Comparison of ENCODE assay signal across 28 cellular contexts in the genomic region with DNA sequence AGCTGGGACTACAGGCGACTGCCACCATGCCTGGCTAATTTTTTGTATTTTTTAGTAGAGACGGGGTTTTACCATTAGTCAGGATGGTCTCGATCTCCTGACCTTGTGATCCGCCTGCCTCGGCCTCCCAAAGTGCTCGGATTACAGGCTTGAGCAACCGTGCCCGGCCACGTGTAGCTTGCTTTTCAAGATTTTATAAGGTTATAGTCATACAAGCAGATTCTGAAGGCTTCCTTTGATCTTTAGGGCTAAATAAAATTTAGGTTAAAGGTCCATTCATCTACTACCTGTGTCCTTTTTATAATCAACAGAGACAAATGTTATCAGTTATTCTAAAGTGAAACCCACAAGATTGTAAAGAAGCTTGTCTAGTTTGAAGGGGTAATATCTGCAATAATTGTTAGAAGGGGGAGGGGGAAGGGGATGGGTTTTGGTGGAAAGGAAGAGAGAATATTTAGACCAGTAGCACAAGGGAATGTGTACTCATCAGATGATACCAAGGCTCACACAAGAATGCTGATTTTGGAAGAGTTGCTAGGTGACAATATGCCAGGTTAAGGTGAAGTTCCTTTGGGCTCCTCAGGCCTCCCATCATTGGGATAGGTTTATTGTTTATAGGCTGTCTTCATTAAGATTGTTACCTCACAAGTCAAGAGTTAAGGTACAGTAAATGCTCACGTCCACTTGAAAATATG.
"Had no signal": no experiment of that assay in that cellular context is flagged by ENCODE, and none has a peak within 500 bp of the region (broad histone marks: within the 10 kb centered on the region; RNA-seq: fewer than 3 reads in every experiment).

No MANE protein-coding gene starts in this region.

- H3K9me3 ChIP-seq: esophagus squamous epithelium, heart right ventricle, lower lobe of right lung, ovary, psoas muscle, testis, tibial artery, upper lobe of right lung, uterus had no signal

- H3K9ac ChIP-seq: neural progenitor cell had no signal

- ATAC-seq: effector memory CD8-positive, alpha-beta T cell; heart right ventricle; left ventricle myocardium superior; lower lobe of right lung; psoas muscle; right cardiac atrium; stimulated activated naive CD8-positive, alpha-beta T cell treated with anti-CD3 and anti-CD28 coated beads, Interleukin-15, Interleukin-2, amounts not matched to agents 100 U/mL and 50 U/mL, for 24 hours had no signal

- H3K4me1 ChIP-seq: esophagus squamous epithelium, lower lobe of right lung, neural progenitor cell, psoas muscle, upper lobe of right lung, uterus had no signal

- H3K4me2 ChIP-seq: neural progenitor cell had no signal

- H2AFZ ChIP-seq: neural progenitor cell had no signal

- H3K27ac Mint-ChIP-seq: effector memory CD8-positive, alpha-beta T cell; memory B cell; natural killer cell treated with Interleukin-12 subunit alpha and Interleukin-12 subunit beta and Interleukin-15 and Interleukin-18, amount 100 ng/mL, for 72 hours; neural progenitor cell had no signal

- H3K27me3 ChIP-seq: esophagus squamous epithelium, heart right ventricle, neural progenitor cell, ovary, testis, tibial artery, upper lobe of right lung, uterus had no signal

- H3K27me3 Mint-ChIP-seq: memory B cell, naive B cell had no signal

- H3K36me3 Mint-ChIP-seq: memory B cell; naive B cell; natural killer cell treated with Interleukin-12 subunit alpha and Interleukin-12 subunit beta and Interleukin-15 and Interleukin-18, amount 100 ng/mL, for 72 hours; neural progenitor cell had no signal

- H3K27ac ChIP-seq: esophagus squamous epithelium, heart right ventricle, lower lobe of right lung, neural progenitor cell, ovary, psoas muscle, skin epidermis, testis, tibial artery, upper lobe of right lung, uterus had no signal

- H3K4me3 Mint-ChIP-seq: effector memory CD8-positive, alpha-beta T cell; memory B cell; natural killer cell treated with Interleukin-12 subunit alpha and Interleukin-12 subunit beta and Interleukin-15 and Interleukin-18, amount 100 ng/mL, for 72 hours; neural progenitor cell had no signal

- H3K36me3 ChIP-seq: esophagus squamous epithelium, heart right ventricle, lower lobe of right lung, neural progenitor cell, ovary, tibial artery, upper lobe of right lung, uterus had no signal

- H3K9me3 Mint-ChIP-seq: effector memory CD8-positive, alpha-beta T cell; memory B cell; naive B cell; natural killer cell treated with Interleukin-12 subunit alpha and Interleukin-12 subunit beta and Interleukin-15 and Interleukin-18, amount 100 ng/mL, for 72 hours; neural progenitor cell had no signal

- H3K4me1 Mint-ChIP-seq: memory B cell, neural progenitor cell had no signal

- DNase-seq: cortex of kidney; effector memory CD8-positive, alpha-beta T cell; erythroblast; esophagus squamous epithelium; foreskin melanocyte; glutamatergic neuron; heart right ventricle; hippocampal formation; left ventricle myocardium superior; lower lobe of right lung; naive B cell; ovary; psoas muscle; right cardiac atrium; stimulated activated CD4-positive, alpha-beta T cell treated with anti-CD3 and anti-CD28 coated beads, Interleukin-12 subunit alpha, Interleukin-12 subunit beta, amount 100 ng/mL, for 4 hours; stimulated activated CD4-positive, alpha-beta T cell treated with anti-CD3 and anti-CD28 coated beads, Interleukin-1b, Interleukin-23, amount 100 ng/mL, for 48 hours; stimulated activated CD4-positive, alpha-beta T cell treated with anti-CD3 and anti-CD28 coated beads, Interleukin-4, amount 100 ng/mL, for 1 hour; stimulated activated CD8-positive, alpha-beta memory T cell treated with anti-CD3 and anti-CD28 coated beads, Interleukin-4, amount 100 ng/mL, for 48 hours; stimulated activated naive CD8-positive, alpha-beta T cell treated with anti-CD3 and anti-CD28 coated beads, Interleukin-15, Interleukin-2, amounts not matched to agents 100 U/mL and 50 U/mL, for 24 hours; substantia nigra; testis; tibial artery; upper lobe of right lung; uterus had no signal

- H3K4me3 ChIP-seq: esophagus squamous epithelium, heart right ventricle, lower lobe of right lung, neural progenitor cell, ovary, psoas muscle, skin epidermis, testis, tibial artery, upper lobe of right lung, uterus had no signal
